Comparison of ENCODE assay signal across 10 cellular contexts in the genomic region with DNA sequence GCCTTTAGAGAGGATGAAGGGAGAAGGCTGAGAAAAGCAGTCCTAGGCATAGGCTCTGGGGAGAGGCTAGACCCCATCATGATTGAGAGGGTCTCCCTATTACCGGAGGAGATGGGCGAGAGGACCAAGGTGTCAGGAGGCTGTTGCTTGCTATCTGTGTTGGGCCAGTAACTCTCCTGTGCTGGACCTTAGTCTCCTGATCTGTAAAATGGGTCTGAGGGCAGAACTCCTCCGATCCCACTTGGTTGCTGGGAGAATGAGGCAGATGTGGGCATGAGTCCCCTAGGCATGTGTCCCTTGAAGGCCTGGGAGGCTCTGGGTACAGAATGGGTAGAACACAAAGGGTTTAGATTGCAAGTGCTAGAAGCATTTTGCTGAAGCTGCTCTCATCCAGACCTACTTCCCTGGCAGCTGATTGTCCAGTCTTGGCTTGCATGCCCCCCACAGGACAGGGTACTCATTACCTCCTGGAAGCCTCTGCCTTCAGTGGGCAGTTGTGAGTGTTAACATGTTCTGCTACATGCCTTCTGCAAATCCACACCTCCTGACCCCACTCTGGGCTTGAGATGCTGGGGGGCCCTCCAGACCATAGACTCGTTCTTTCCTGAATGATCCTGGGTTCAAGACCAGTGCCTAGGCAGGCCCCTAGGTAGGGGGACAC. TPM values are rescaled to one million over a fixed set of nuclear protein-coding genes. Genes with fewer than 3 reads are reported as not detected.
DNase-seq lines count a peak whose midpoint lies in the region; FAIRE-seq and TF ChIP-seq lines count a peak whose summit lies in the region.
"Had no signal": no experiment of that assay in that cellular context is flagged by ENCODE, and none has a peak within 500 bp of the region (broad histone marks: within the 10 kb centered on the region; RNA-seq: fewer than 3 reads in every experiment).

No MANE protein-coding gene starts in this region.

- H3K4me1 ChIP-seq in ascending aorta (peaks cover 13 to 30% of the 10 kb centered on the region in 2 donors), kidney (ENCODE audit: control insufficient read depth in 1 of 2, insufficient read depth in 1 of 2, low read depth in 1 of 2, low read length in 2 of 2) (peaks cover 58 to 61% of the 10 kb centered on the region in 2 donors), stomach (peaks cover 69 to 83% (median 72%) of the 10 kb centered on the region in 4 donors)

- no peaks in the 10 kb centered on the region for H3K27me3 ChIP-seq in GM06990 (replicated peaks; ENCODE audit: control insufficient read depth, insufficient read depth, low read length)
- no peaks in the 10 kb centered on the region for H3K27me3 ChIP-seq in ascending aorta
- no peaks in the 10 kb centered on the region for H3K27me3 ChIP-seq in stomach

- peak overlapping the region; percentile 98 to 99 for H3K27ac ChIP-seq in ascending aorta
- peak overlapping the region; percentile 90 to 92 for H3K27ac ChIP-seq in kidney (ENCODE audit: low read depth in 2 of 2, low read length in 2 of 2)
- peak overlapping the region; percentile 77 to 99 (median 98) for H3K27ac ChIP-seq in stomach

- TF ChIP-seq EP300 in stomach (IDR thresholded peaks at IDR 0.05) = no peak

- no peak overlapping the region for H3K4me3 ChIP-seq in GM06990 (replicated peaks; ENCODE audit: low read depth, low read length)
- no peak overlapping the region for H3K4me3 ChIP-seq in ascending aorta
- H3K4me3 ChIP-seq in kidney (ENCODE audit: low read length in 2 of 2) = peak overlapping the region; percentile 30 to 50
- H3K4me3 ChIP-seq in stomach = peak overlapping the region in 2 of 4 donors; percentile 80 to 92

- no peaks in the 10 kb centered on the region for H3K9me3 ChIP-seq in ascending aorta
- no peaks in the 10 kb centered on the region for H3K9me3 ChIP-seq in kidney (ENCODE audit: control insufficient read depth in 1 of 2, low read length in 2 of 2)
- no peaks in the 10 kb centered on the region for H3K9me3 ChIP-seq in stomach

- intact Hi-C loops in ascending aorta (cut with DNase I) (loop anchor here (5.0 kb wide), 1 partner anchor 174 kb away; no protein-coding TSS in a partner anchor), kidney (cut with DNase I) (loop anchor here (10.0 kb wide), 2 partner anchors 72 to 122 kb away; no protein-coding TSS in a partner anchor), stomach (cut with DNase I; ENCODE audit: low total_unique reads) (loop anchor here (10.0 kb wide), 2 partner anchors 62 to 122 kb away; no protein-coding TSS in a partner anchor)

- no peak for TF ChIP-seq POLR2A in stomach (IDR thresholded peaks at IDR 0.05)

- TF ChIP-seq CTCF in GM06990 (IDR thresholded peaks at IDR 0.05; ENCODE audit: insufficient read depth, low read length, poor library complexity, severe bottlenecking) (peak; percentile 6), ascending aorta (IDR thresholded peaks at IDR 0.05) (peak in 1 of 3 experiments; percentile 2), kidney (IDR thresholded peaks at IDR 0.05; ENCODE audit: borderline replicate concordance, extremely low read depth, insufficient read depth) (no peak), stomach (IDR thresholded peaks at IDR 0.05) (no peak)

- 83 to 90% (median 85%) methylated on average over 4 of the region's 4 CpGs for WGBS in stomach, 5 donors

- no peak for DNase-seq in GM06990 (ENCODE audit: extremely low read depth, insufficient read length)
- DNase-seq in ascending aorta (ENCODE audit: low spot score in 2 of 2) = no peak
- DNase-seq in kidney = no peak
- DNase-seq in stomach = no peak
- no peak for DNase-seq in stimulated activated CD4-positive, alpha-beta T cell treated with anti-CD3 and anti-CD28 coated beads, Interleukin-1b, Interleukin-23, amount 100 ng/mL, for 48 hours
- no peak for DNase-seq in HPDE6-E6E7 (ENCODE audit: extremely low spot score)
- no peak for DNase-seq in SKM-1 treated with dmso at 0.1 percent for 144 hours (lab: John Stamatoyannopoulos, UW; ENCODE audit: unreplicated experiment)
- DNase-seq in Kasumi-1 (lab: John Stamatoyannopoulos, UW) = no peak
- DNase-seq: NCI-H1694 treated with DMSO at 0.1 percent for 48 hours had no signal

- H3K9ac ChIP-seq in kidney (ENCODE audit: low read length in 2 of 2) = peak overlapping the region; percentile 56 to 98

- H3K36me3 ChIP-seq in GM06990 (ENCODE audit: control insufficient read depth, insufficient read depth, low read length) (no peaks in the 10 kb centered on the region), ascending aorta (no peaks in the 10 kb centered on the region), kidney (ENCODE audit: control insufficient read depth in 1 of 2, insufficient read depth in 2 of 2, low read length in 2 of 2) (no peaks in the 10 kb centered on the region), stomach (no peaks in the 10 kb centered on the region)

- FAIRE-seq in kidney (lab: Jason Lieb, UNC) = no peak
- FAIRE-seq: colon had no signal

RNA-seq across cellular contexts. Expression of a gene that starts 4.4 kb away (rescaled TPM):
- total RNA-seq in ascending aorta = 96.2 TPM
- total RNA-seq in kidney = 97.6 TPM
- 14.2 TPM for polyA plus RNA-seq in kidney (ENCODE audit: insufficient read depth, low read depth, low replicate concordance)
- total RNA-seq in stomach = 100 to 1,000 TPM in 1 of 5 donors, 10 to 100 TPM in 4; 25.9 to 103 (median 67.7) TPM
- polyA plus RNA-seq in stomach = 10 to 100 TPM; 17.7 to 20.2 (median 18.2) TPM

Comparison
In these comparisons a context has a peak if more than half of its experiments do, and no peak if none do; other contexts are left out.
1. H3K4me3 ChIP-seq: peak in kidney (2 of 2); none in GM06990 (single experiment) and ascending aorta (0 of 2).
2. Peak in every context shown above with its lines, with median percentiles within 50 percentile points of each other: H3K27ac ChIP-seq.